Comparison of ENCODE assay signal across 1 cellular context in the genomic region with DNA sequence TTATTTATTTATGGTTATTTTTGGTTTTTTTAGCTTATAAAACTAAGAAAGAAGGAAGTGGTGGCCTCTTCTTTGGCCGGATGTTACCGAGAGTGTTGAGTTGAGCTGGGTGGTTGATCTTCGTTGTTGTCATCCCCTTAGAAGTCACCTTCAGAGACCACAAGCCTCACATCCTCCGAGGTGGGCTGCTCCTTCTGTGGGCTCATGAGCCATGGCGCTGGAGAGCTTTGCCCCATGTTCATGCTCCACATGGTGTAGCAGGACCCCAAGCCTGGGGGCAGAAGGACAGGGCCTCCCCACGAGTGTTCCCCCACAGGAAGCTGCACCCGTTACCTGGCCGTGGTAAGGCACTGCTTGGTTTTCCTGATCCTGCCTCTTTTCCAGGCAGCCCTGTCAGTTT.
A peak's percentile ranks its signal among the peaks of the same experiment; 100 is the strongest.
TF ChIP-seq lines count a peak whose summit lies in the region.

No MANE protein-coding gene starts in this region.

TF ChIP-seq in GM12878, 131 proteins besides CTCF, POLR2A, EP300 and RAD21:
- TF ChIP-seq, protein P1, sequence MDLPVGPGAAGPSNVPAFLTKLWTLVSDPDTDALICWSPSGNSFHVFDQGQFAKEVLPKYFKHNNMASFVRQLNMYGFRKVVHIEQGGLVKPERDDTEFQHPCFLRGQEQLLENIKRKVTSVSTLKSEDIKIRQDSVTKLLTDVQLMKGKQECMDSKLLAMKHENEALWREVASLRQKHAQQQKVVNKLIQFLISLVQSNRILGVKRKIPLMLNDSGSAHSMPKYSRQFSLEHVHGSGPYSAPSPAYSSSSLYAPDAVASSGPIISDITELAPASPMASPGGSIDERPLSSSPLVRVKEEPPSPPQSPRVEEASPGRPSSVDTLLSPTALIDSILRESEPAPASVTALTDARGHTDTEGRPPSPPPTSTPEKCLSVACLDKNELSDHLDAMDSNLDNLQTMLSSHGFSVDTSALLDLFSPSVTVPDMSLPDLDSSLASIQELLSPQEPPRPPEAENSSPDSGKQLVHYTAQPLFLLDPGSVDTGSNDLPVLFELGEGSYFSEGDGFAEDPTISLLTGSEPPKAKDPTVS (IDR thresholded peaks at IDR 0.05; ENCODE audit: low read depth, low read length): no peak
- TF ChIP-seq RUNX3 (IDR thresholded peaks at IDR 0.05; ENCODE audit: low read length) (peak; percentile 12; the same call in 1 of the 2 replicates), ZBED1 (IDR thresholded peaks at IDR 0.05; ENCODE audit: borderline replicate concordance) (no peak), RAD51 (IDR thresholded peaks at IDR 0.05) (no peak)
